Comparison of ENCODE assay signal across 1 cellular context in the genomic region with DNA sequence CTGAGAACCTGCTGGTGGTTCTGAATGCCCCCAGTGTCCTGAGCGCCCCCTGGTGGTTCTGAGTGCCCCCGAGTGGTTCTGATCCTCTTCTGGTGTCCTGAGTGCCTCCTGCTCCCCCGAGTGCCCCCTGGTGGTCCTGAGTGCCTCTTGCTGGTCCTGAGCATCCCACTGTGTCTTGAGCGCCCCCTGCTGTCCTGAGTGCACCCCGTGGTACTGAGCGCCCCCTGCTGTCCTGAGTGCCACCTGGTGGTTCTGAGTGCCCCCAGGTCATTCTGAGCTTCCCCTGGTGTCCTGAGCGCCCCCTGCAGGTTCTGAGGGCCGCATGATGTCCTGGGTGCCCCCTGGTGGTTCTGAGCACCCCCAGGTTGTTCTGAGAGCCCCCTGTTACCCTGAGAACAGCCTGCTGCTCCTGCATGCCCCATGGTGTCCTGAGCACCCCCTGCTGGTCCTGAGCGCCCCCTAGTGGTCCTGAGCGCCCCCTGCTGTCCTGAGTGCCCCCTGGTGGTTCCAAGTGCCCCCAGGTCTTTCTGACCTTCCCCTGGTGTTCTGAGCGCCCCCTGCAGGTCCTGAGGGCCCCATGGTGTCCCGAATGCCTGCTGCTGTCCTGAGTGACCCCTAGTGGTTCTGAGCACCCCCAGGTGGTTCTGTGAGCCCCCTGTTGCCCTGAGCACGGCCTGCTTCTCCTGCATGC.
TF ChIP-seq lines count a peak whose summit lies in the region.

No MANE protein-coding gene starts in this region.

TF ChIP-seq in HEK293, 187 proteins besides CTCF, POLR2A, EP300 and RAD21 (continued from another document):
- TF ChIP-seq, protein P1, sequence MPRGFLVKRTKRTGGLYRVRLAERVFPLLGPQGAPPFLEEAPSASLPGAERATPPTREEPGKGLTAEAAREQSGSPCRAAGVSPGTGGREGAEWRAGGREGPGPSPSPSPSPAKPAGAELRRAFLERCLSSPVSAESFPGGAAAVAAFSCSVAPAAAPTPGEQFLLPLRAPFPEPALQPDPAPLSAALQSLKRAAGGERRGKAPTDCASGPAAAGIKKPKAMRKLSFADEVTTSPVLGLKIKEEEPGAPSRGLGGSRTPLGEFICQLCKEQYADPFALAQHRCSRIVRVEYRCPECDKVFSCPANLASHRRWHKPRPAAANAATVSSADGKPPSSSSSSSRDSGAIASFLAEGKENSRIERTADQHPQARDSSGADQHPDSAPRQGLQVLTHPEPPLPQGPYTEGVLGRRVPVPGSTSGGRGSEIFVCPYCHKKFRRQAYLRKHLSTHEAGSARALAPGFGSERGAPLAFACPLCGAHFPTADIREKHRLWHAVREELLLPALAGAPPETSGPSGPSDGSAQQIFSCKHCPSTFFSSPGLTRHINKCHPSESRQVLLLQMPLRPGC (tag by site-specific recombination; IDR thresholded peaks at IDR 0.05): no peak
- TF ChIP-seq, protein P2, sequence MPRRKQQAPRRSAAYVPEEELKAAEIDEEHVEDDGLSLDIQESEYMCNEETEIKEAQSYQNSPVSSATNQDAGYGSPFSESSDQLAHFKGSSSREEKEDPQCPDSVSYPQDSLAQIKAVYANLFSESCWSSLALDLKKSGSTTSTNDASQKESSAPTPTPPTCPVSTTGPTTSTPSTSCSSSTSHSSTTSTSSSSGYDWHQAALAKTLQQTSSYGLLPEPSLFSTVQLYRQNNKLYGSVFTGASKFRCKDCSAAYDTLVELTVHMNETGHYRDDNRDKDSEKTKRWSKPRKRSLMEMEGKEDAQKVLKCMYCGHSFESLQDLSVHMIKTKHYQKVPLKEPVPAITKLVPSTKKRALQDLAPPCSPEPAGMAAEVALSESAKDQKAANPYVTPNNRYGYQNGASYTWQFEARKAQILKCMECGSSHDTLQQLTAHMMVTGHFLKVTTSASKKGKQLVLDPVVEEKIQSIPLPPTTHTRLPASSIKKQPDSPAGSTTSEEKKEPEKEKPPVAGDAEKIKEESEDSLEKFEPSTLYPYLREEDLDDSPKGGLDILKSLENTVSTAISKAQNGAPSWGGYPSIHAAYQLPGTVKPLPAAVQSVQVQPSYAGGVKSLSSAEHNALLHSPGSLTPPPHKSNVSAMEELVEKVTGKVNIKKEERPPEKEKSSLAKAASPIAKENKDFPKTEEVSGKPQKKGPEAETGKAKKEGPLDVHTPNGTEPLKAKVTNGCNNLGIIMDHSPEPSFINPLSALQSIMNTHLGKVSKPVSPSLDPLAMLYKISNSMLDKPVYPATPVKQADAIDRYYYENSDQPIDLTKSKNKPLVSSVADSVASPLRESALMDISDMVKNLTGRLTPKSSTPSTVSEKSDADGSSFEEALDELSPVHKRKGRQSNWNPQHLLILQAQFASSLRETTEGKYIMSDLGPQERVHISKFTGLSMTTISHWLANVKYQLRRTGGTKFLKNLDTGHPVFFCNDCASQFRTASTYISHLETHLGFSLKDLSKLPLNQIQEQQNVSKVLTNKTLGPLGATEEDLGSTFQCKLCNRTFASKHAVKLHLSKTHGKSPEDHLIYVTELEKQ (tag by site-specific recombination; IDR thresholded peaks at IDR 0.05; ENCODE audit: borderline replicate concordance): no peak
- TF ChIP-seq, protein P3, sequence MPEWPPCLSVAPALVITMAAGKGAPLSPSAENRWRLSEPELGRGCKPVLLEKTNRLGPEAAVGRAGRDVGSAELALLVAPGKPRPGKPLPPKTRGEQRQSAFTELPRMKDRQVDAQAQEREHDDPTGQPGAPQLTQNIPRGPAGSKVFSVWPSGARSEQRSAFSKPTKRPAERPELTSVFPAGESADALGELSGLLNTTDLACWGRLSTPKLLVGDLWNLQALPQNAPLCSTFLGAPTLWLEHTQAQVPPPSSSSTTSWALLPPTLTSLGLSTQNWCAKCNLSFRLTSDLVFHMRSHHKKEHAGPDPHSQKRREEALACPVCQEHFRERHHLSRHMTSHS (tag by site-specific recombination; IDR thresholded peaks at IDR 0.05): no peak
- TF ChIP-seq, protein P4, sequence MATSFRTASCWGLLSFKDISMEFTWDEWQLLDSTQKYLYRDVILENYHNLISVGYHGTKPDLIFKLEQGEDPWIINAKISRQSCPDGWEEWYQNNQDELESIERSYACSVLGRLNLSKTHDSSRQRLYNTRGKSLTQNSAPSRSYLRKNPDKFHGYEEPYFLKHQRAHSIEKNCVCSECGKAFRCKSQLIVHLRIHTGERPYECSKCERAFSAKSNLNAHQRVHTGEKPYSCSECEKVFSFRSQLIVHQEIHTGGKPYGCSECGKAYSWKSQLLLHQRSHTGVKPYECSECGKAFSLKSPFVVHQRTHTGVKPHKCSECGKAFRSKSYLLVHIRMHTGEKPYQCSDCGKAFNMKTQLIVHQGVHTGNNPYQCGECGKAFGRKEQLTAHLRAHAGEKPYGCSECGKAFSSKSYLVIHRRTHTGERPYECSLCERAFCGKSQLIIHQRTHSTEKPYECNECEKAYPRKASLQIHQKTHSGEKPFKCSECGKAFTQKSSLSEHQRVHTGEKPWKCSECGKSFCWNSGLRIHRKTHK (tag by site-specific recombination; IDR thresholded peaks at IDR 0.05): no peak
- TF ChIP-seq ZNF514 (tag by site-specific recombination; IDR thresholded peaks at IDR 0.05) (no peak), ZNF529 (tag by site-specific recombination; IDR thresholded peaks at IDR 0.05; ENCODE audit: insufficient replicate concordance) (no peak), ZNF292 (tag by site-specific recombination; IDR thresholded peaks at IDR 0.05; ENCODE audit: borderline replicate concordance, low read depth) (no peak), KLF16 (tag by site-specific recombination; IDR thresholded peaks at IDR 0.05) (no peak), ZNF544 (tag by site-specific recombination; IDR thresholded peaks at IDR 0.05) (no peak), ZNF202 (tag by site-specific recombination; IDR thresholded peaks at IDR 0.05; ENCODE audit: borderline replicate concordance) (no peak), KLF7 (tag by site-specific recombination; IDR thresholded peaks at IDR 0.05; ENCODE audit: borderline replicate concordance) (no peak), ZNF140 (tag by site-specific recombination; IDR thresholded peaks at IDR 0.05) (no peak)
- TF ChIP-seq, protein P5, sequence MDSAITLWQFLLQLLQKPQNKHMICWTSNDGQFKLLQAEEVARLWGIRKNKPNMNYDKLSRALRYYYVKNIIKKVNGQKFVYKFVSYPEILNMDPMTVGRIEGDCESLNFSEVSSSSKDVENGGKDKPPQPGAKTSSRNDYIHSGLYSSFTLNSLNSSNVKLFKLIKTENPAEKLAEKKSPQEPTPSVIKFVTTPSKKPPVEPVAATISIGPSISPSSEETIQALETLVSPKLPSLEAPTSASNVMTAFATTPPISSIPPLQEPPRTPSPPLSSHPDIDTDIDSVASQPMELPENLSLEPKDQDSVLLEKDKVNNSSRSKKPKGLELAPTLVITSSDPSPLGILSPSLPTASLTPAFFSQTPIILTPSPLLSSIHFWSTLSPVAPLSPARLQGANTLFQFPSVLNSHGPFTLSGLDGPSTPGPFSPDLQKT (IDR thresholded peaks at IDR 0.05; ENCODE audit: borderline replicate concordance, low read depth, low read length): no peak
- TF ChIP-seq, protein P6, sequence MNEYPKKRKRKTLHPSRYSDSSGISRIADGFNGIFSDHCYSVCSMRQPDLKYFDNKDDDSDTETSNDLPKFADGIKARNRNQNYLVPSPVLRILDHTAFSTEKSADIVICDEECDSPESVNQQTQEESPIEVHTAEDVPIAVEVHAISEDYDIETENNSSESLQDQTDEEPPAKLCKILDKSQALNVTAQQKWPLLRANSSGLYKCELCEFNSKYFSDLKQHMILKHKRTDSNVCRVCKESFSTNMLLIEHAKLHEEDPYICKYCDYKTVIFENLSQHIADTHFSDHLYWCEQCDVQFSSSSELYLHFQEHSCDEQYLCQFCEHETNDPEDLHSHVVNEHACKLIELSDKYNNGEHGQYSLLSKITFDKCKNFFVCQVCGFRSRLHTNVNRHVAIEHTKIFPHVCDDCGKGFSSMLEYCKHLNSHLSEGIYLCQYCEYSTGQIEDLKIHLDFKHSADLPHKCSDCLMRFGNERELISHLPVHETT (tag by site-specific recombination; IDR thresholded peaks at IDR 0.05): no peak
